Comparison of ENCODE assay signal across 2 cellular contexts in the genomic region with DNA sequence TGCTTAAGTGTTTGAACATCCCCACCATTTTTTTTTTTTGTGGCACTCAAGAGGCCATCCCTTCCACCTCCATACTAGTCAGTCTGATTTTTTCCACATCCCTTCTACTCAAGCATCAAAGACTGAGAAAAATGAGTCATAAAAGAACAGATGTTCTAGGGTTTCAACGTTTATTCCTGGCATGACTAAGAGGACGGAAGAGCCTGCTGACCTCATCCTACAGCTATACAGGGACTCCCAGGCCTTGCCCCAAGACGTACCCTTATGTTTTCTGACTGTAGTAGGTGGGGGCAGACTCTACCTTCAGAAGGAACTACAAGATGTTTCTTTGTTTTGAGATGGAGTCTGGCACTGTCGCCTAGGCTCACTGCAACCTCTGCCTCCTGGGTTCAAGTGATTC.
TF ChIP-seq lines count a peak whose summit lies in the region.

No MANE protein-coding gene starts in this region.

TF ChIP-seq in HepG2, 621 proteins besides CTCF, POLR2A, EP300 and RAD21:
- no peak for TF ChIP-seq SIN3B (IDR thresholded peaks at IDR 0.05; ENCODE audit: low read length)
- peak; percentile 37; the same call in 1 of the 2 replicates for TF ChIP-seq FOSL2 (CRISPR knock-in tag; IDR thresholded peaks at IDR 0.05)
- TF ChIP-seq SAP130 (CRISPR knock-in tag; IDR thresholded peaks at IDR 0.05; ENCODE audit: low read depth), result peak; percentile 14; the same call in 1 of the 2 replicates

TF ChIP-seq in HEK293T, 16 proteins besides CTCF, POLR2A, EP300 and RAD21:
- TF ChIP-seq ELF4 (IDR thresholded peaks at IDR 0.05) (no peak), ARNT (IDR thresholded peaks at IDR 0.05) (no peak), CTBP1 (IDR thresholded peaks at IDR 0.05; ENCODE audit: borderline replicate concordance) (no peak), ZNF384 (IDR thresholded peaks at IDR 0.05) (no peak), TARDBP (IDR thresholded peaks at IDR 0.05) (no peak), LEF1 (IDR thresholded peaks at IDR 0.05; ENCODE audit: borderline replicate concordance) (no peak), FOXK2 (IDR thresholded peaks at IDR 0.05) (no peak), SUZ12 (IDR thresholded peaks at IDR 0.05) (no peak), NFRKB (IDR thresholded peaks at IDR 0.05) (no peak)
